ENCODE assay signal across 20 cellular contexts in the genomic region with DNA sequence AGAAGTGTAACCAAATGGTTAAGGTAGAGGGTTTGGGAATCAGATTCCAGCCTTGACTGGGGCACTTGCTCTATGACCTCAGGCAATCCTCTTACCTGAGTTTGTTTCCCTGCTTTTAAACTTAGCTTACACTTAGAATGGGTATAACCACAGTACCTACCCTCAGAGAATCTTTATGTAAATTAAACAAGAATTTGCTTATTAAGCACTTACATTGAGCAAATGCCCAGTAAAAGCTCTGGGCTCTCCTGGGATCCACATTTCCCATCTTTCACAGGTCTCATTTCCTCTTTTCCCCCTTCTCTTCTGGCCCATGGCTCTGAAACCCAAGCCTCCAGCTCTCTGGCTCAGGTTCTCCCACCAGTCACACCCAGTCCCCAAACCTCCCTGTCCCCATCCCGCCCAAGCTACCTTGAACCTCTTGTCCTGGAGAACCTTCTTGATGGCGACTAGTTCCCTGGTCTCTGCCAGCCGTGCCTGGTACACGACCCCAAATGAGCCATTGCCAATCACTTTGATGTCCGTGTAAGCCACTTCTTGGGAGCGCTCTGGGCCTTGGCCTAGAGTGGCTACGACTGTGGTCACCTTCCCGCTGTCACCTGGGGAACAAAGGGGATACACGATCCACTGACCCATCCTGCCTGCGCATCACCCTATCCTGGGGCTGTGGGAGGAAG. TPM values are rescaled to one million over a fixed set of nuclear protein-coding genes. Genes with fewer than 3 reads are reported as not detected.
DNase-seq lines count a peak whose midpoint lies in the region; ATAC-seq and TF ChIP-seq lines count a peak whose summit lies in the region.
"Had no signal": no experiment of that assay in that cellular context is flagged by ENCODE, and none has a peak within 500 bp of the region (broad histone marks: within the 10 kb centered on the region; RNA-seq: fewer than 3 reads in every experiment).

No MANE protein-coding gene starts in this region.

- H3K36me3 ChIP-seq in A673 (ENCODE audit: insufficient read depth, low read length, poor library complexity, severe bottlenecking) (peaks cover 31% of the 10 kb centered on the region), endodermal cell (ENCODE audit: control insufficient read depth, insufficient read depth, low read length) (peaks cover 38% of the 10 kb centered on the region)
- peaks cover 23% of the 10 kb centered on the region for H3K36me3 ChIP-seq in CD8-positive, alpha-beta T cell (ENCODE audit: insufficient read depth, low read length)

- peaks cover 46% of the 10 kb centered on the region for H3K36me3 Mint-ChIP-seq in CD8-positive, alpha-beta T cell
- peaks cover 28% of the 10 kb centered on the region for H3K36me3 Mint-ChIP-seq in activated T-helper 1 cell treated with anti-CD3 and anti-CD28 coated beads, Interleukin-12 subunit alpha, Interleukin-12 subunit beta, Interleukin-2, Interleukin-4 antibody, amounts not matched to agents 30 ng/mL and 10 ng/mL and 1 ng/mL, durations not matched to agents 14 hours and 24 hours and 36 hours (ENCODE audit: low read depth)
- peaks cover 0 to 39% (median 0%) of the 10 kb centered on the region in 3 donors for H3K36me3 Mint-ChIP-seq in naive thymus-derived CD8-positive, alpha-beta T cell
- peaks cover 40% of the 10 kb centered on the region for H3K36me3 Mint-ChIP-seq in endodermal cell (ENCODE audit: low read depth)

- H3K4me3 Mint-ChIP-seq in CD8-positive, alpha-beta T cell: no peak overlapping the region
- no peak overlapping the region for H3K4me3 Mint-ChIP-seq in activated T-helper 1 cell treated with anti-CD3 and anti-CD28 coated beads, Interleukin-12 subunit alpha, Interleukin-12 subunit beta, Interleukin-2, Interleukin-4 antibody, amounts not matched to agents 30 ng/mL and 10 ng/mL and 1 ng/mL, durations not matched to agents 14 hours and 24 hours and 36 hours
- H3K4me3 Mint-ChIP-seq in naive thymus-derived CD8-positive, alpha-beta T cell: peak overlapping the region in 6 of 10 donors; percentile 7 to 64 (median 28)
- no peak overlapping the region for H3K4me3 Mint-ChIP-seq in endodermal cell

- intact Hi-C loops in A673 (cut with micrococcal nuclease; ENCODE audit: unreplicated experiment): no loop called here
- intact Hi-C loops in CD8-positive, alpha-beta T cell (cut with DNase I, micrococcal nuclease): no loop called here
- intact Hi-C loops in activated T-helper 1 cell treated with anti-CD3 and anti-CD28 coated beads, Interleukin-12 subunit alpha, Interleukin-12 subunit beta, Interleukin-2, Interleukin-4 antibody, amounts not matched to agents 30 ng/mL and 10 ng/mL and 1 ng/mL, durations not matched to agents 14 hours and 24 hours and 36 hours (cut with micrococcal nuclease): loop anchor here (5.0 to 10.0 kb wide), 2 partner anchors 357 to 975 kb away; partner anchors contain the start of genes ARHGEF1 and HNRNPUL1

- ATAC-seq in CD8-positive, alpha-beta T cell: no peak
- no peak for ATAC-seq in naive thymus-derived CD8-positive, alpha-beta T cell
- no peak for ATAC-seq in HG03175 (IDR thresholded peaks at IDR 0.05; ENCODE audit: unreplicated experiment)
- ATAC-seq in HG02763 (IDR thresholded peaks at IDR 0.05; ENCODE audit: unreplicated experiment): no peak
- ATAC-seq: body of pancreas, pancreas had no signal

- DNase-seq in A673 (ENCODE audit: low spot score) (no peak), NCI-H526 treated with DMSO at 0.1 percent for 48 hours (lab: John Stamatoyannopoulos, UW) (no peak), endodermal cell (no peak)
- no peak for DNase-seq in CD8-positive, alpha-beta T cell
- DNase-seq in activated T-helper 1 cell treated with anti-CD3 and anti-CD28 coated beads, Interleukin-12 subunit alpha, Interleukin-12 subunit beta, Interleukin-2, Interleukin-4 antibody, amounts not matched to agents 30 ng/mL and 10 ng/mL and 1 ng/mL, durations not matched to agents 14 hours and 24 hours and 36 hours (ENCODE audit: low spot score): no peak
- no peak for DNase-seq in naive thymus-derived CD8-positive, alpha-beta T cell
- DNase-seq: activated CD4-positive, alpha-beta T cell treated with anti-CD3 and anti-CD28 coated beads for 4 hours; activated effector memory CD4-positive, alpha-beta T cell treated with Interleukin-2 at 50 U/mL for 16 hours; AML-193; body of pancreas; DMS79 treated with DMSO at 0.1 percent for 48 hours; hypothalamus; NCI-H187; NCI-H446 treated with DMSO at 0.1 percent for 48 hours; SIG-M5; stimulated activated naive CD4-positive, alpha-beta T cell treated with Interleukin-2 at 50 U/mL for 16 hours had no signal

- no TSS peak for BruUV-seq in A673 (replicated peaks; lab: Mats Ljungman, UMichigan)

- peaks cover 51% of the 10 kb centered on the region for H3K4me1 Mint-ChIP-seq in CD8-positive, alpha-beta T cell (ENCODE audit: low read depth)
- peaks cover 34% of the 10 kb centered on the region for H3K4me1 Mint-ChIP-seq in activated T-helper 1 cell treated with anti-CD3 and anti-CD28 coated beads, Interleukin-12 subunit alpha, Interleukin-12 subunit beta, Interleukin-2, Interleukin-4 antibody, amounts not matched to agents 30 ng/mL and 10 ng/mL and 1 ng/mL, durations not matched to agents 14 hours and 24 hours and 36 hours (ENCODE audit: low read depth)
- H3K4me1 Mint-ChIP-seq in naive thymus-derived CD8-positive, alpha-beta T cell: peaks cover 15 to 49% (median 48%) of the 10 kb centered on the region in 4 donors
- peaks cover 14% of the 10 kb centered on the region for H3K4me1 Mint-ChIP-seq in endodermal cell

- TF ChIP-seq CTCF in A673 (conservative IDR thresholded peaks at IDR 0.05; ENCODE audit: low read depth, low read length) (no peak), endodermal cell (conservative IDR thresholded peaks at IDR 0.05) (no peak)
- no peak for TF ChIP-seq CTCF in CD8-positive, alpha-beta T cell (IDR thresholded peaks at IDR 0.05)

- no peak overlapping the region for H3K9ac ChIP-seq in endodermal cell (ENCODE audit: extremely low read depth, low read length, poor library complexity, severe bottlenecking)

- no peaks in the 10 kb centered on the region for H3K9me3 Mint-ChIP-seq in CD8-positive, alpha-beta T cell
- no peaks in the 10 kb centered on the region for H3K9me3 Mint-ChIP-seq in activated T-helper 1 cell treated with anti-CD3 and anti-CD28 coated beads, Interleukin-12 subunit alpha, Interleukin-12 subunit beta, Interleukin-2, Interleukin-4 antibody, amounts not matched to agents 30 ng/mL and 10 ng/mL and 1 ng/mL, durations not matched to agents 14 hours and 24 hours and 36 hours
- no peaks in the 10 kb centered on the region for H3K9me3 Mint-ChIP-seq in naive thymus-derived CD8-positive, alpha-beta T cell
- H3K9me3 Mint-ChIP-seq in endodermal cell: no peaks in the 10 kb centered on the region
- H3K9me3 Mint-ChIP-seq: mesothelial cell of epicardium had no signal

- POLR2A ChIA-PET in A673 (lab: Charles Lee; ENCODE audit: low non-redundant PET): no interaction called here
- POLR2A ChIA-PET in CD8-positive, alpha-beta T cell (lab: Charles Lee): interaction anchor here (1.5 kb wide), 1 partner anchor 41 kb away, joined by 4 read pairs; no protein-coding TSS in a partner anchor
- POLR2A ChIA-PET in naive thymus-derived CD8-positive, alpha-beta T cell (lab: Charles Lee): interaction anchor here (0.5 to 2.6 kb wide), 5 partner anchors 16 to 91 kb away, joined by 3 to 6 read pairs (median 3); no protein-coding TSS in a partner anchor

- peak overlapping the region; percentile 13 for H3K27ac Mint-ChIP-seq in CD8-positive, alpha-beta T cell
- H3K27ac Mint-ChIP-seq in activated T-helper 1 cell treated with anti-CD3 and anti-CD28 coated beads, Interleukin-12 subunit alpha, Interleukin-12 subunit beta, Interleukin-2, Interleukin-4 antibody, amounts not matched to agents 30 ng/mL and 10 ng/mL and 1 ng/mL, durations not matched to agents 14 hours and 24 hours and 36 hours: peak overlapping the region; percentile 1
- peak overlapping the region in 8 of 10 donors; percentile 58 to 79 (median 64) for H3K27ac Mint-ChIP-seq in naive thymus-derived CD8-positive, alpha-beta T cell
- no peak overlapping the region for H3K27ac Mint-ChIP-seq in endodermal cell

- H3K27me3 Mint-ChIP-seq in CD8-positive, alpha-beta T cell (ENCODE audit: low read depth): no peaks in the 10 kb centered on the region
- no peaks in the 10 kb centered on the region for H3K27me3 Mint-ChIP-seq in activated T-helper 1 cell treated with anti-CD3 and anti-CD28 coated beads, Interleukin-12 subunit alpha, Interleukin-12 subunit beta, Interleukin-2, Interleukin-4 antibody, amounts not matched to agents 30 ng/mL and 10 ng/mL and 1 ng/mL, durations not matched to agents 14 hours and 24 hours and 36 hours (ENCODE audit: insufficient read depth)
- no peaks in the 10 kb centered on the region for H3K27me3 Mint-ChIP-seq in naive thymus-derived CD8-positive, alpha-beta T cell
- no peaks in the 10 kb centered on the region for H3K27me3 Mint-ChIP-seq in endodermal cell (ENCODE audit: insufficient read depth)

- H3K27me3 ChIP-seq in A673 (replicated peaks; ENCODE audit: insufficient read depth, low read depth, low read length, poor library complexity): no peaks in the 10 kb centered on the region
- no peaks in the 10 kb centered on the region for H3K27me3 ChIP-seq in CD8-positive, alpha-beta T cell (ENCODE audit: insufficient read depth, low read length)
- no peaks in the 10 kb centered on the region for H3K27me3 ChIP-seq in endodermal cell (ENCODE audit: control insufficient read depth, insufficient read depth, low read length, poor library complexity, severe bottlenecking)
- H3K27me3 ChIP-seq: body of pancreas, pancreas had no signal

- H3K4me1 ChIP-seq in A673 (ENCODE audit: insufficient read depth, low read length, poor library complexity, severe bottlenecking) (peaks cover 13% of the 10 kb centered on the region), endodermal cell (ENCODE audit: control insufficient read depth, insufficient read depth, low read length) (no peaks in the 10 kb centered on the region)
- H3K4me1 ChIP-seq in CD8-positive, alpha-beta T cell (ENCODE audit: insufficient read depth, low read length): peaks cover 30% of the 10 kb centered on the region

- WGBS in endodermal cell (ENCODE audit: insufficient coverage in 1 of 2, insufficient read length in 1 of 2), 2 experiments: 95 to 98% methylated on average over 10 of the region's 10 CpGs

- H3K9me3 ChIP-seq in A673 (ENCODE audit: low read depth, low read length, poor library complexity, severe bottlenecking): no peaks in the 10 kb centered on the region
- H3K9me3 ChIP-seq in CD8-positive, alpha-beta T cell (ENCODE audit: low read length): no peaks in the 10 kb centered on the region
- H3K9me3 ChIP-seq in endodermal cell (ENCODE audit: control insufficient read depth, low read length): no peaks in the 10 kb centered on the region
- H3K9me3 ChIP-seq: body of pancreas, pancreas had no signal

- H3K27ac ChIP-seq in A673 (ENCODE audit: low read depth, low read length, poor library complexity, severe bottlenecking) (peak overlapping the region; percentile 38), endodermal cell (ENCODE audit: low read depth, low read length) (no peak overlapping the region)
- H3K27ac ChIP-seq in CD8-positive, alpha-beta T cell (ENCODE audit: low read depth, low read length): no peak overlapping the region
- H3K27ac ChIP-seq: body of pancreas, pancreas had no signal

- H3K4me3 ChIP-seq in A673 (ENCODE audit: low read depth, low read length, poor library complexity, severe bottlenecking): no peak overlapping the region
- no peak overlapping the region for H3K4me3 ChIP-seq in CD8-positive, alpha-beta T cell (ENCODE audit: low read depth, low read length)
- no peak overlapping the region for H3K4me3 ChIP-seq in endodermal cell (ENCODE audit: low read length)
- H3K4me3 ChIP-seq: body of pancreas, pancreas had no signal

- CTCF ChIA-PET in A673 (lab: Charles Lee): no interaction called here
- CTCF ChIA-PET in CD8-positive, alpha-beta T cell (lab: Charles Lee): interaction anchor here (0.8 to 1.6 kb wide), 7 partner anchors 10 to 487 kb away, joined by 3 to 6 read pairs (median 3); no protein-coding TSS in a partner anchor

RNA-seq across cellular contexts. Expression of gene GSK3A, which starts 2.7 kb away (rescaled TPM):
- total RNA-seq in A673 (2021): 67.8 and 70.1 TPM in 2 replicates
- 10 to 100 TPM; 15.1 to 15.2 TPM for total RNA-seq in CD8-positive, alpha-beta T cell
- total RNA-seq in activated T-helper 1 cell treated with anti-CD3 and anti-CD28 coated beads, Interleukin-12 subunit alpha, Interleukin-12 subunit beta, Interleukin-2, Interleukin-4 antibody, amounts not matched to agents 30 ng/mL and 10 ng/mL and 1 ng/mL, durations not matched to agents 14 hours and 24 hours and 36 hours: 56.6 and 57.2 TPM in 2 replicates
- 10 to 100 TPM; 27.1 to 28.1 TPM for total RNA-seq in naive thymus-derived CD8-positive, alpha-beta T cell
- polyA plus RNA-seq in naive thymus-derived CD8-positive, alpha-beta T cell: 10 to 100 TPM in 2 of 3 donors, 1 to 10 TPM in 1; 9.9 to 19.3 (median 12.8) TPM
- total RNA-seq in endodermal cell: 10 to 100 TPM; 52.6 to 55.1 TPM
- 59.5 TPM for polyA plus RNA-seq in endodermal cell (2013, experiment 1 of 2)
- polyA plus RNA-seq in endodermal cell (2013, experiment 2 of 2): 52.7 TPM

RNA-seq across cellular contexts. Expression of gene ERF, which starts 15.2 kb away (rescaled TPM):
- total RNA-seq in A673 (2021): 149 and 164 TPM in 2 replicates
- 10 to 100 TPM; 92.1 to 95.1 TPM for total RNA-seq in CD8-positive, alpha-beta T cell
- 71.9 and 78.4 TPM in 2 replicates for total RNA-seq in activated T-helper 1 cell treated with anti-CD3 and anti-CD28 coated beads, Interleukin-12 subunit alpha, Interleukin-12 subunit beta, Interleukin-2, Interleukin-4 antibody, amounts not matched to agents 30 ng/mL and 10 ng/mL and 1 ng/mL, durations not matched to agents 14 hours and 24 hours and 36 hours
- total RNA-seq in naive thymus-derived CD8-positive, alpha-beta T cell: 10 to 100 TPM; 41.0 to 47.3 TPM
- polyA plus RNA-seq in naive thymus-derived CD8-positive, alpha-beta T cell: 1 to 10 TPM; 2.8 to 6.2 (median 4.6) TPM
- total RNA-seq in endodermal cell: 100 to 1,000 TPM; 106 to 138 TPM
- 70.5 TPM for polyA plus RNA-seq in endodermal cell (2013, experiment 1 of 2)
- polyA plus RNA-seq in endodermal cell (2013, experiment 2 of 2): 59.5 TPM

RNA-seq across cellular contexts. Expression of gene ZNF526, which starts 19.6 kb away (rescaled TPM):
- total RNA-seq in A673 (2021) (17.4 and 21.3 TPM in 2 replicates), endodermal cell (10 to 100 TPM; 15.7 to 16.0 TPM)
- total RNA-seq in CD8-positive, alpha-beta T cell: 1 to 10 TPM; 8.7 to 9.4 TPM
- total RNA-seq in activated T-helper 1 cell treated with anti-CD3 and anti-CD28 coated beads, Interleukin-12 subunit alpha, Interleukin-12 subunit beta, Interleukin-2, Interleukin-4 antibody, amounts not matched to agents 30 ng/mL and 10 ng/mL and 1 ng/mL, durations not matched to agents 14 hours and 24 hours and 36 hours: 18.4 and 18.5 TPM in 2 replicates
- total RNA-seq in naive thymus-derived CD8-positive, alpha-beta T cell: 10 to 100 TPM; 16.6 to 20.1 TPM
- 1 to 10 TPM; 3.9 to 8.1 (median 4.5) TPM for polyA plus RNA-seq in naive thymus-derived CD8-positive, alpha-beta T cell
- 9.6 TPM for polyA plus RNA-seq in endodermal cell (2013, experiment 1 of 2)
- polyA plus RNA-seq in endodermal cell (2013, experiment 2 of 2): 9.5 TPM

RNA-seq across cellular contexts. Expression of gene DEDD2, which starts 22.2 kb away (rescaled TPM):
- total RNA-seq in A673 (2021) (32.1 and 35.2 TPM in 2 replicates), endodermal cell (10 to 100 TPM; 25.8 to 28.0 TPM)
- total RNA-seq in CD8-positive, alpha-beta T cell: 100 to 1,000 TPM; 112 to 115 TPM
- total RNA-seq in activated T-helper 1 cell treated with anti-CD3 and anti-CD28 coated beads, Interleukin-12 subunit alpha, Interleukin-12 subunit beta, Interleukin-2, Interleukin-4 antibody, amounts not matched to agents 30 ng/mL and 10 ng/mL and 1 ng/mL, durations not matched to agents 14 hours and 24 hours and 36 hours: 36.9 and 37.9 TPM in 2 replicates
- total RNA-seq in naive thymus-derived CD8-positive, alpha-beta T cell: 10 to 100 TPM; 56.5 to 58.7 TPM
- polyA plus RNA-seq in naive thymus-derived CD8-positive, alpha-beta T cell: 100 to 1,000 TPM; 117 to 149 (median 133) TPM
- polyA plus RNA-seq in endodermal cell (2013, experiment 1 of 2): 20.5 TPM
- polyA plus RNA-seq in endodermal cell (2013, experiment 2 of 2): 15.9 TPM

RNA-seq across cellular contexts. Expression of gene CIC, which starts 29.4 kb away (rescaled TPM):
- 75.8 and 80.3 TPM in 2 replicates for total RNA-seq in A673 (2021)
- 100 to 1,000 TPM; 111 to 112 TPM for total RNA-seq in CD8-positive, alpha-beta T cell
- 66.9 and 68.0 TPM in 2 replicates for total RNA-seq in activated T-helper 1 cell treated with anti-CD3 and anti-CD28 coated beads, Interleukin-12 subunit alpha, Interleukin-12 subunit beta, Interleukin-2, Interleukin-4 antibody, amounts not matched to agents 30 ng/mL and 10 ng/mL and 1 ng/mL, durations not matched to agents 14 hours and 24 hours and 36 hours
- 10 to 100 TPM; 84.7 to 87.4 TPM for total RNA-seq in naive thymus-derived CD8-positive, alpha-beta T cell
- polyA plus RNA-seq in naive thymus-derived CD8-positive, alpha-beta T cell: 1 to 10 TPM in 2 of 3 donors, under 1 TPM in 1; 0.43 to 1.8 (median 1.3) TPM
- total RNA-seq in endodermal cell: 10 to 100 TPM; 48.6 to 57.6 TPM
- 55.5 TPM for polyA plus RNA-seq in endodermal cell (2013, experiment 1 of 2)
- polyA plus RNA-seq in endodermal cell (2013, experiment 2 of 2): 51.2 TPM

Comparison
In these comparisons a context has a peak if more than half of its experiments do, and no peak if none do; other contexts are left out.
1. H3K4me3 Mint-ChIP-seq: peak in naive thymus-derived CD8-positive, alpha-beta T cell (6 of 10); none in CD8-positive, alpha-beta T cell (single experiment), activated T-helper 1 cell treated with anti-CD3 and anti-CD28 coated beads, Interleukin-12 subunit alpha, Interleukin-12 subunit beta, Interleukin-2, Interleukin-4 antibody, amounts not matched to agents 30 ng/mL and 10 ng/mL and 1 ng/mL, durations not matched to agents 14 hours and 24 hours and 36 hours (single experiment) and endodermal cell (single experiment).